Comparison of ENCODE assay signal across 14 cellular contexts in genomic region chr1:33459766-33460543, GRCh38. TPM values are rescaled to one million over a fixed set of nuclear protein-coding genes. Genes with fewer than 3 reads are reported as not detected.
DNase-seq lines count a peak whose midpoint lies in the region; ATAC-seq and TF ChIP-seq lines count a peak whose summit lies in the region.
"Had no signal": no experiment of that assay in that cellular context is flagged by ENCODE, and none has a peak within 500 bp of the region (broad histone marks: within the 10 kb centered on the region; RNA-seq: fewer than 3 reads in every experiment).

No MANE protein-coding gene starts in this region.

- no peaks in the 10 kb centered on the region for H3K4me1 ChIP-seq in breast epithelium
- H3K4me1 ChIP-seq: testis had no signal

- H3K9me3 Mint-ChIP-seq in MCF 10A (ENCODE audit: unreplicated experiment) (no peaks in the 10 kb centered on the region), WTC11 (no peaks in the 10 kb centered on the region)
- H3K9me3 Mint-ChIP-seq: brain; T-helper 1 cell treated with Interleukin-12 subunit alpha and Interleukin-12 subunit beta and Interleukin-4 antibody, amounts not matched to agents 30 μg/mL and 1 μg/mL, for 36 hours had no signal

- H3K36me3 ChIP-seq in breast epithelium = no peaks in the 10 kb centered on the region

- H3K27me3 ChIP-seq in breast epithelium (no peaks in the 10 kb centered on the region), layer of hippocampus (ENCODE audit: control insufficient read depth, insufficient read depth, low read length) (no peaks in the 10 kb centered on the region)
- H3K27me3 ChIP-seq: testis had no signal

- peak; percentile 39 for DNase-seq in MCF 10A (ENCODE audit: unreplicated experiment)
- DNase-seq in breast epithelium (ENCODE audit: low spot score in 2 of 2) = no peak
- no peak for DNase-seq in caudate nucleus (lab: John Stamatoyannopoulos, UW)
- no peak for DNase-seq in WTC11 (ENCODE audit: low spot score)
- no peak for DNase-seq in NCI-H2107 treated with DMSO at 0.1 percent for 48 hours (lab: John Stamatoyannopoulos, UW; ENCODE audit: unreplicated experiment)
- DNase-seq: ACHN; NCI-H526 treated with DMSO at 0.1 percent for 48 hours; stimulated activated CD4-positive, alpha-beta T cell treated with anti-CD3 and anti-CD28 coated beads, Interleukin-2, amount 100 ng/mL, for 24 hours; testis had no signal

- H3K4me3 ChIP-seq in breast epithelium = no peak overlapping the region
- H3K4me3 ChIP-seq: testis had no signal

- H3K27ac Mint-ChIP-seq in MCF 10A (ENCODE audit: low read depth, unreplicated experiment) = peak overlapping the region; percentile 27
- no peak overlapping the region for H3K27ac Mint-ChIP-seq in WTC11
- H3K27ac Mint-ChIP-seq: T-helper 1 cell treated with Interleukin-12 subunit alpha and Interleukin-12 subunit beta and Interleukin-4 antibody, amounts not matched to agents 30 μg/mL and 1 μg/mL, for 36 hours had no signal

- TF ChIP-seq POLR2A in breast epithelium (IDR thresholded peaks at IDR 0.05) = no peak

- ATAC-seq in WTC11 (no peak), HG03135 (IDR thresholded peaks at IDR 0.05; ENCODE audit: unreplicated experiment) (no peak), GM18870 (IDR thresholded peaks at IDR 0.05; ENCODE audit: unreplicated experiment) (no peak)

- POLR2A ChIA-PET in MCF 10A (lab: Yijun Ruan, JAX) = interaction anchor here (0.6 to 1.3 kb wide), 3 partner anchors 109 to 553 kb away, joined by 3 to 4 read pairs (median 3); no protein-coding TSS in a partner anchor
- POLR2A ChIA-PET in WTC11 (lab: Charles Lee) = no interaction called here

- intact Hi-C loops in MCF 10A (cut with micrococcal nuclease) = loop anchor here (5.0 kb wide), 3 partner anchors 78 to 363 kb away; no protein-coding TSS in a partner anchor
- intact Hi-C loops in breast epithelium (cut with DNase I; ENCODE audit: low total_unique reads) = no loop called here

- H3K36me3 Mint-ChIP-seq in MCF 10A (ENCODE audit: insufficient read depth, unreplicated experiment) (no peaks in the 10 kb centered on the region), WTC11 (no peaks in the 10 kb centered on the region)
- H3K36me3 Mint-ChIP-seq: brain had no signal

- no peaks in the 10 kb centered on the region for H3K9me3 ChIP-seq in breast epithelium
- H3K9me3 ChIP-seq: testis had no signal

- H3K4me1 Mint-ChIP-seq in MCF 10A (ENCODE audit: insufficient read depth, unreplicated experiment) (peaks cover 34% of the 10 kb centered on the region), WTC11 (peaks cover 4% of the 10 kb centered on the region; the same call in 1 of the 2 replicates)

- H3K4me3 Mint-ChIP-seq in MCF 10A (ENCODE audit: unreplicated experiment) = no peak overlapping the region
- H3K4me3 Mint-ChIP-seq in WTC11 = no peak overlapping the region
- H3K4me3 Mint-ChIP-seq: brain; T-helper 1 cell treated with Interleukin-12 subunit alpha and Interleukin-12 subunit beta and Interleukin-4 antibody, amounts not matched to agents 30 μg/mL and 1 μg/mL, for 36 hours had no signal

- H3K27me3 Mint-ChIP-seq in MCF 10A (ENCODE audit: insufficient read depth, unreplicated experiment) (no peaks in the 10 kb centered on the region), WTC11 (ENCODE audit: low read depth) (peaks cover 14% of the 10 kb centered on the region; the same call in 1 of the 2 replicates)

- CTCF ChIA-PET in MCF 10A (lab: Yijun Ruan, JAX) (interaction anchor here (0.8 to 9.1 kb wide), 5 partner anchors 9 to 364 kb away, joined by 3 to 82 read pairs (median 5); partner anchors contain the start of gene ZSCAN20), WTC11 (lab: Charles Lee) (interaction anchor here (1.1 to 1.9 kb wide), 4 partner anchors 11 to 366 kb away, joined by 4 to 7 read pairs (median 4); no protein-coding TSS in a partner anchor)

- H3K27ac ChIP-seq in breast epithelium (no peak overlapping the region), caudate nucleus (ENCODE audit: low read depth, low read length) (peak overlapping the region; percentile 12), layer of hippocampus (ENCODE audit: low read depth, low read length) (peak overlapping the region; percentile 18)

- BruUV-seq in MCF 10A (replicated peaks; lab: Mats Ljungman, UMichigan) = no TSS peak

- TF ChIP-seq CTCF in MCF 10A (IDR thresholded peaks at IDR 0.05; ENCODE audit: unreplicated experiment) (no peak), breast epithelium (IDR thresholded peaks at IDR 0.05) (no peak), WTC11 (IDR thresholded peaks at IDR 0.05) (no peak)

TF ChIP-seq in WTC11, 78 proteins besides CTCF, POLR2A, EP300 and RAD21:
- no peak for TF ChIP-seq JUN (CRISPR knock-in tag; IDR thresholded peaks at IDR 0.05)

RNA-seq across cellular contexts. Expression of gene ZSCAN20, which starts 12.5 kb away (rescaled TPM):
- total RNA-seq in MCF 10A (2022) = 5.1 and 8.2 TPM in 2 replicates
- total RNA-seq in breast epithelium = 1 to 10 TPM; 4.2 to 7.9 (median 7.5) TPM
- 3.7 to 5.4 TPM (median 4.0 TPM) in 3 replicates for total RNA-seq in WTC11 (2021)

RNA-seq across cellular contexts. Expression of gene PHC2, which starts 29.1 kb away (rescaled TPM):
- total RNA-seq in MCF 10A (2022) (117 and 137 TPM in 2 replicates), breast epithelium (100 to 1,000 TPM; 103 to 214 (median 134) TPM), WTC11 (2021) (7.0 to 7.6 TPM (median 7.4 TPM) in 3 replicates)

Comparison
In these comparisons a context has a peak if more than half of its experiments do, and no peak if none do; other contexts are left out.
1. H3K27ac ChIP-seq: peak in caudate nucleus (single experiment) and layer of hippocampus (single experiment); none in breast epithelium (0 of 2).
2. RNA of gene PHC2, which starts 29.1 kb away (total RNA-seq): 117 to 137 TPM in MCF 10A and 103 to 214 TPM in breast epithelium; 7.0 to 7.6 TPM in WTC11; every median in the first group is over 10 times any median in the second.